ENCODE assay signal across 1 cellular context in genomic region chr16:13863075-13863765, GRCh38.
TF ChIP-seq lines count a peak whose summit lies in the region.

No MANE protein-coding gene starts in this region.

TF ChIP-seq in GM12878, 131 proteins besides CTCF, POLR2A, EP300 and RAD21 (continued from another document):
- TF ChIP-seq ZNF217 (IDR thresholded peaks at IDR 0.05) (no peak), TBL1XR1 (IDR thresholded peaks at IDR 0.05; ENCODE audit: low read depth, low read length) (no peak), NFIC (IDR thresholded peaks at IDR 0.05; ENCODE audit: low read depth, low read length) (no peak), BCLAF1 (IDR thresholded peaks at IDR 0.05) (no peak), POLR2AphosphoS2 (IDR thresholded peaks at IDR 0.05; ENCODE audit: low read depth, low read length) (no peak), MTA3 (IDR thresholded peaks at IDR 0.05; ENCODE audit: borderline replicate concordance, low read length) (no peak), KLF5 (IDR thresholded peaks at IDR 0.05; ENCODE audit: partially characterized antibody) (no peak), REST (IDR thresholded peaks at IDR 0.05; ENCODE audit: low read depth, low read length) (no peak), MEF2B (IDR thresholded peaks at IDR 0.05; ENCODE audit: partially characterized antibody, poor library complexity, severe bottlenecking) (no peak), TCF12 (IDR thresholded peaks at IDR 0.05; ENCODE audit: low read depth, low read length) (no peak), CHD1 (IDR thresholded peaks at IDR 0.05; ENCODE audit: low read depth, low read length) (no peak), PAX5 (IDR thresholded peaks at IDR 0.05; ENCODE audit: borderline replicate concordance, low read depth, low read length) (no peak)
